In the genomic region with DNA sequence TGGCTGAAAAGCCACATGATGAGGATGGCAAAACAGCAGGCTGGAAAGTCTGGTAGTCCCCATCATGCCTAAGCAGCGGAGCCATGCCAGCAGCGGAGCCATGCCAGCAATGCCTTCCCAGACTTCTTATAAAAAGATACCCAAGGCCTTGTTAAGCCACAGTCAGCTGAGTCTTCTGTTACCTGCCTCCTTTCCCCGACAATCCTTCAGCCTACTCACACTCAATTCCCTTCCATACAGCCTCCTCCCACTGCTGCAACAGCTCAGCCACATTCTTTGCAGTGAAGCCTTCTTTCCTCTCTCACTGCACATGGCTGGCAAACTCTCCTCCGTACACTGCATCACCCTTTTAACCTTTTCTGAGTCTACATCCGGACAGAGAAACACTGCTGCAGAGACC, we compare ENCODE assay signal across 22 cellular contexts.
DNase-seq lines count a peak whose midpoint lies in the region; TF ChIP-seq lines count a peak whose summit lies in the region.
"Had no signal": no experiment of that assay in that cellular context is flagged by ENCODE, and none has a peak within 500 bp of the region (broad histone marks: within the 10 kb centered on the region; RNA-seq: fewer than 3 reads in every experiment).

No MANE protein-coding gene starts in this region.

- peak overlapping the region; percentile 47 for H3K27ac Mint-ChIP-seq in activated T-helper 1 cell treated with anti-CD3 and anti-CD28 coated beads, Interleukin-12 subunit alpha, Interleukin-12 subunit beta, Interleukin-2, Interleukin-4 antibody, amounts not matched to agents 30 ng/mL and 10 ng/mL and 1 ng/mL, durations not matched to agents 14 hours and 24 hours and 36 hours
- H3K27ac Mint-ChIP-seq in activated T-cell treated with anti-CD3 and anti-CD28 coated beads, Interleukin-2, amount 50 U/mL, for 24 hours = no peak overlapping the region

- peaks cover 64% of the 10 kb centered on the region for H3K4me1 Mint-ChIP-seq in activated T-helper 1 cell treated with anti-CD3 and anti-CD28 coated beads, Interleukin-12 subunit alpha, Interleukin-12 subunit beta, Interleukin-2, Interleukin-4 antibody, amounts not matched to agents 30 ng/mL and 10 ng/mL and 1 ng/mL, durations not matched to agents 14 hours and 24 hours and 36 hours (ENCODE audit: low read depth)
- peaks cover 41% of the 10 kb centered on the region for H3K4me1 Mint-ChIP-seq in activated T-cell treated with anti-CD3 and anti-CD28 coated beads, Interleukin-2, amount 50 U/mL, for 24 hours (ENCODE audit: low read depth)

- intact Hi-C loops in activated T-helper 1 cell treated with anti-CD3 and anti-CD28 coated beads, Interleukin-12 subunit alpha, Interleukin-12 subunit beta, Interleukin-2, Interleukin-4 antibody, amounts not matched to agents 30 ng/mL and 10 ng/mL and 1 ng/mL, durations not matched to agents 14 hours and 24 hours and 36 hours (cut with micrococcal nuclease) = no loop called here

- peaks cover 29% of the 10 kb centered on the region for H3K36me3 Mint-ChIP-seq in activated T-helper 1 cell treated with anti-CD3 and anti-CD28 coated beads, Interleukin-12 subunit alpha, Interleukin-12 subunit beta, Interleukin-2, Interleukin-4 antibody, amounts not matched to agents 30 ng/mL and 10 ng/mL and 1 ng/mL, durations not matched to agents 14 hours and 24 hours and 36 hours (ENCODE audit: low read depth)
- H3K36me3 Mint-ChIP-seq in activated T-cell treated with anti-CD3 and anti-CD28 coated beads, Interleukin-2, amount 50 U/mL, for 24 hours (ENCODE audit: low read depth) = peaks cover 24% of the 10 kb centered on the region

- DNase-seq in AG20443 (ENCODE audit: low spot score) (peak; percentile 17), fibroblast of the aortic adventitia (ENCODE audit: low read depth) (peak; percentile 20), occipital lobe (lab: John Stamatoyannopoulos, UW) (peak; percentile 38), NCI-H1436 treated with DMSO at 0.1 percent for 48 hours (lab: John Stamatoyannopoulos, UW) (no peak), HuH-7 (ENCODE audit: low spot score) (no peak), H4 (ENCODE audit: low spot score) (no peak)
- DNase-seq in activated T-helper 1 cell treated with anti-CD3 and anti-CD28 coated beads, Interleukin-12 subunit alpha, Interleukin-12 subunit beta, Interleukin-2, Interleukin-4 antibody, amounts not matched to agents 30 ng/mL and 10 ng/mL and 1 ng/mL, durations not matched to agents 14 hours and 24 hours and 36 hours (ENCODE audit: low spot score) = no peak
- no peak for DNase-seq in activated T-cell treated with anti-CD3 and anti-CD28 coated beads, Interleukin-2, amount 50 U/mL, for 24 hours
- DNase-seq: activated CD4-positive, CD25-positive, alpha-beta regulatory T cell treated with anti-CD3 and anti-CD28 coated beads, Interleukin-2, amount 50 U/mL, for 72 hours; activated gamma-delta T cell treated with Interleukin-2 at 50 U/mL for 16 hours; aorta; colonic mucosa; COR-L47; GOT3; KG1; naive thymus-derived CD8-positive, alpha-beta T cell; NCI-H1092; sigmoid colon; stimulated activated CD4-positive, alpha-beta T cell treated with anti-CD3 and anti-CD28 coated beads, Interleukin-2, amount 100 ng/mL, for 24 hours had no signal

- no peak overlapping the region for H3K4me3 ChIP-seq in fibroblast of the aortic adventitia (ENCODE audit: low read depth, low read length)
- H3K4me3 ChIP-seq: colonic mucosa, gastroesophageal sphincter, lung, sigmoid colon, SJSA1 had no signal

- no peaks in the 10 kb centered on the region for H3K27me3 Mint-ChIP-seq in activated T-helper 1 cell treated with anti-CD3 and anti-CD28 coated beads, Interleukin-12 subunit alpha, Interleukin-12 subunit beta, Interleukin-2, Interleukin-4 antibody, amounts not matched to agents 30 ng/mL and 10 ng/mL and 1 ng/mL, durations not matched to agents 14 hours and 24 hours and 36 hours (ENCODE audit: insufficient read depth)
- H3K27me3 Mint-ChIP-seq in activated T-cell treated with anti-CD3 and anti-CD28 coated beads, Interleukin-2, amount 50 U/mL, for 24 hours = no peaks in the 10 kb centered on the region
- H3K27me3 Mint-ChIP-seq: naive thymus-derived CD8-positive, alpha-beta T cell had no signal

- no peaks in the 10 kb centered on the region for H3K9me3 Mint-ChIP-seq in activated T-helper 1 cell treated with anti-CD3 and anti-CD28 coated beads, Interleukin-12 subunit alpha, Interleukin-12 subunit beta, Interleukin-2, Interleukin-4 antibody, amounts not matched to agents 30 ng/mL and 10 ng/mL and 1 ng/mL, durations not matched to agents 14 hours and 24 hours and 36 hours
- no peaks in the 10 kb centered on the region for H3K9me3 Mint-ChIP-seq in activated T-cell treated with anti-CD3 and anti-CD28 coated beads, Interleukin-2, amount 50 U/mL, for 24 hours
- H3K9me3 Mint-ChIP-seq: naive thymus-derived CD8-positive, alpha-beta T cell had no signal

- TF ChIP-seq CTCF in fibroblast of the aortic adventitia (IDR thresholded peaks at IDR 0.05; ENCODE audit: insufficient read depth, low read length) = no peak

- H3K4me3 Mint-ChIP-seq in activated T-helper 1 cell treated with anti-CD3 and anti-CD28 coated beads, Interleukin-12 subunit alpha, Interleukin-12 subunit beta, Interleukin-2, Interleukin-4 antibody, amounts not matched to agents 30 ng/mL and 10 ng/mL and 1 ng/mL, durations not matched to agents 14 hours and 24 hours and 36 hours = no peak overlapping the region
- no peak overlapping the region for H3K4me3 Mint-ChIP-seq in activated T-cell treated with anti-CD3 and anti-CD28 coated beads, Interleukin-2, amount 50 U/mL, for 24 hours

Comparison
In these comparisons a context has a peak if more than half of its experiments do, and no peak if none do; other contexts are left out.
1. DNase-seq: peak in AG20443 (single experiment), fibroblast of the aortic adventitia (single experiment) and occipital lobe (single experiment); none in activated T-helper 1 cell treated with anti-CD3 and anti-CD28 coated beads, Interleukin-12 subunit alpha, Interleukin-12 subunit beta, Interleukin-2, Interleukin-4 antibody, amounts not matched to agents 30 ng/mL and 10 ng/mL and 1 ng/mL, durations not matched to agents 14 hours and 24 hours and 36 hours (single experiment), NCI-H1436 treated with DMSO at 0.1 percent for 48 hours (single experiment), HuH-7 (single experiment), activated T-cell treated with anti-CD3 and anti-CD28 coated beads, Interleukin-2, amount 50 U/mL, for 24 hours (single experiment) and H4 (single experiment).